In the genomic region with DNA sequence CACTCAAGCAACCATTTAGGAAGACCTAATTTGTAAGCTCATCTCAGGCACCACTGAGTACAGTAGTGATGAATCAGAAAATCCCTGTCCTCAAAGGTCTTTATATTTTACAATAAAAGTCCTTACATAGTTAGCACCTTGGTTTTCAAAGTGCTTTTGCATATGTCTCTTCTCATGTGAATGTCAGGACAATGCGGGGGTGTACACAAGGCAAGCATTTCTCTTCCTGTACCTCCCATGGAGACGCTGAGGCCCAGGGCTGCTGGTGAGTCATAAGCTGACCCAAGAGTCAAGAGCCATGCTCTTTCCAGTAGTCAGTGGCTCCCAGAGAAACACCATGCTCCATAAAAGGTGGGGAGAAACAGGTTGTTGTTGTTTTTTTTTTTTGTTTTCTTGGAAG, we compare ENCODE assay signal across 11 cellular contexts.
DNase-seq lines count a peak whose midpoint lies in the region; ATAC-seq, FAIRE-seq and TF ChIP-seq lines count a peak whose summit lies in the region.
"Had no signal": no experiment of that assay in that cellular context is flagged by ENCODE, and none has a peak within 500 bp of the region (broad histone marks: within the 10 kb centered on the region; RNA-seq: fewer than 3 reads in every experiment).

No MANE protein-coding gene starts in this region.

- POLR2A ChIA-PET in K562 (lab: Yijun Ruan, JAX) = no interaction called here

- H3K27me3 ChIP-seq in K562 (ENCODE audit: control insufficient read depth in 2 of 2, insufficient read depth in 2 of 2, low read length in 2 of 2) = no peaks in the 10 kb centered on the region

- H3K9me1 ChIP-seq in K562 (ENCODE audit: control insufficient read depth, insufficient read depth, low read length) = no peaks in the 10 kb centered on the region

- peak; percentile 90 for FAIRE-seq in K562 (lab: Jason Lieb, UNC)

- H3K36me3 ChIP-seq in K562 (ENCODE audit: control insufficient read depth, insufficient read depth, low read length) = no peaks in the 10 kb centered on the region
- H3K36me3 ChIP-seq: BE2C, prostate gland had no signal

- intact Hi-C loops in K562 (cut with micrococcal nuclease) = no loop called here

- H3K79me2 ChIP-seq in K562 (ENCODE audit: control insufficient read depth, insufficient read depth, low read length) = no peaks in the 10 kb centered on the region

- 0% methylated on average over 2 of the region's 2 CpGs for WGBS in K562 (ENCODE audit: insufficient coverage, low coverage, missing lambda C conversion rate)

- no peak overlapping the region for H3K4me2 ChIP-seq in K562 (ENCODE audit: insufficient read depth, low read length)

- TF ChIP-seq RAD21 in K562 (CRISPR knock-in tag; conservative IDR thresholded peaks at IDR 0.05 in 1 of 2, IDR thresholded peaks at IDR 0.05 in 1 of 2) = 0 out of 4 replicates have a peak, but pooled peaks of 1 of the 2 experiments have one; percentile 5

- H3K27ac ChIP-seq in K562 (ENCODE audit: extremely low read depth, low read depth, low read length) = no peak overlapping the region
- H3K27ac ChIP-seq: prostate gland had no signal

- TF ChIP-seq POLR2A in K562 (conservative IDR thresholded peaks at IDR 0.05) = no peak

- peak; percentile 34; the same call in 1 of the 2 replicates for TF ChIP-seq EP300 in K562 (IDR thresholded peaks at IDR 0.05; ENCODE audit: low read length)

- no peak overlapping the region for H3K9ac ChIP-seq in K562 (ENCODE audit: insufficient read depth in 1 of 2, low read depth in 2 of 2, low read length in 2 of 2)

- CTCF ChIA-PET in K562 (lab: Yijun Ruan, JAX; ENCODE audit: low intra/inter-chr PET ratio) = no interaction called here

- H3K4me1 ChIP-seq in K562 (replicated peaks in 1 of 2; ENCODE audit: control insufficient read depth in 2 of 2, insufficient read depth in 2 of 2, low read length in 2 of 2) = peaks cover 0 to 15% of the 10 kb centered on the region in 2 experiments; a peak in 3 of 5 replicates
- H3K4me1 ChIP-seq: BE2C, prostate gland had no signal

- TF ChIP-seq CTCF in K562 (IDR thresholded peaks at IDR 0.05 in 2 of 3, conservative IDR thresholded peaks at IDR 0.05 in 1 of 3; ENCODE audit: insufficient read depth in 2 of 3, low read depth in 1 of 3, low read length in 3 of 3) (no peak), omental fat pad (IDR thresholded peaks at IDR 0.05) (no peak)

- peak; percentile 33 to 45 for ATAC-seq in activated CD4-positive, CD25-positive, alpha-beta regulatory T cell treated with anti-CD3 and anti-CD28 coated beads, Interleukin-2, amount 50 U/mL, for 24 hours
- ATAC-seq in K562 (peak; percentile 90), omental fat pad (ENCODE audit: low FRiP score) (peak; percentile 30), GM18870 (IDR thresholded peaks at IDR 0.05; ENCODE audit: unreplicated experiment) (no peak), GM18498 (IDR thresholded peaks at IDR 0.05; ENCODE audit: unreplicated experiment) (no peak)

- no peaks in the 10 kb centered on the region for H3K9me3 ChIP-seq in K562 (replicated peaks; ENCODE audit: control insufficient read depth, insufficient read depth, low read depth, low read length)
- H3K9me3 ChIP-seq: BE2C, prostate gland had no signal

- no TSS peak for BruUV-seq in K562 (replicated peaks; lab: Mats Ljungman, UMichigan)

- H3K4me3 ChIP-seq in K562 = no peak overlapping the region
- H3K4me3 ChIP-seq: prostate gland had no signal

- no peak overlapping the region for H2AFZ ChIP-seq in K562 (ENCODE audit: low read depth, low read length)

- in situ Hi-C loops in K562 (cut with MboI) = no loop called here

- no peaks in the 10 kb centered on the region for H4K20me1 ChIP-seq in K562 (replicated peaks; ENCODE audit: control insufficient read depth, insufficient read depth, low read length)

- no peak for DNase-seq in activated CD4-positive, CD25-positive, alpha-beta regulatory T cell (lab: John Stamatoyannopoulos, UW)
- peak; percentile 71 for DNase-seq in M059J (ENCODE audit: low read depth)
- DNase-seq in K562 (ENCODE audit: extremely low read depth in 1 of 4, low spot score in 3 of 4) = peak; percentile 60 to 83 (median 67)
- DNase-seq in omental fat pad (ENCODE audit: low spot score) = no peak
- no peak for DNase-seq in NCI-H774 (lab: John Stamatoyannopoulos, UW)
- DNase-seq: BE2C, NCI-H69 had no signal

TF ChIP-seq in K562, 482 proteins besides CTCF, POLR2A, EP300 and RAD21 (continues in another document):
- TF ChIP-seq, protein P1, sequence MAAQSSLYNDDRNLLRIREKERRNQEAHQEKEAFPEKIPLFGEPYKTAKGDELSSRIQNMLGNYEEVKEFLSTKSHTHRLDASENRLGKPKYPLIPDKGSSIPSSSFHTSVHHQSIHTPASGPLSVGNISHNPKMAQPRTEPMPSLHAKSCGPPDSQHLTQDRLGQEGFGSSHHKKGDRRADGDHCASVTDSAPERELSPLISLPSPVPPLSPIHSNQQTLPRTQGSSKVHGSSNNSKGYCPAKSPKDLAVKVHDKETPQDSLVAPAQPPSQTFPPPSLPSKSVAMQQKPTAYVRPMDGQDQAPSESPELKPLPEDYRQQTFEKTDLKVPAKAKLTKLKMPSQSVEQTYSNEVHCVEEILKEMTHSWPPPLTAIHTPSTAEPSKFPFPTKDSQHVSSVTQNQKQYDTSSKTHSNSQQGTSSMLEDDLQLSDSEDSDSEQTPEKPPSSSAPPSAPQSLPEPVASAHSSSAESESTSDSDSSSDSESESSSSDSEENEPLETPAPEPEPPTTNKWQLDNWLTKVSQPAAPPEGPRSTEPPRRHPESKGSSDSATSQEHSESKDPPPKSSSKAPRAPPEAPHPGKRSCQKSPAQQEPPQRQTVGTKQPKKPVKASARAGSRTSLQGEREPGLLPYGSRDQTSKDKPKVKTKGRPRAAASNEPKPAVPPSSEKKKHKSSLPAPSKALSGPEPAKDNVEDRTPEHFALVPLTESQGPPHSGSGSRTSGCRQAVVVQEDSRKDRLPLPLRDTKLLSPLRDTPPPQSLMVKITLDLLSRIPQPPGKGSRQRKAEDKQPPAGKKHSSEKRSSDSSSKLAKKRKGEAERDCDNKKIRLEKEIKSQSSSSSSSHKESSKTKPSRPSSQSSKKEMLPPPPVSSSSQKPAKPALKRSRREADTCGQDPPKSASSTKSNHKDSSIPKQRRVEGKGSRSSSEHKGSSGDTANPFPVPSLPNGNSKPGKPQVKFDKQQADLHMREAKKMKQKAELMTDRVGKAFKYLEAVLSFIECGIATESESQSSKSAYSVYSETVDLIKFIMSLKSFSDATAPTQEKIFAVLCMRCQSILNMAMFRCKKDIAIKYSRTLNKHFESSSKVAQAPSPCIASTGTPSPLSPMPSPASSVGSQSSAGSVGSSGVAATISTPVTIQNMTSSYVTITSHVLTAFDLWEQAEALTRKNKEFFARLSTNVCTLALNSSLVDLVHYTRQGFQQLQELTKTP (IDR thresholded peaks at IDR 0.05; ENCODE audit: low read depth in 1 of 2, partially characterized antibody in 2 of 2) = no peak
- TF ChIP-seq DPF2 (IDR thresholded peaks at IDR 0.05) = peak; percentile 60; the same call in 1 of the 2 replicates
- TF ChIP-seq ZNF644 (tag; IDR thresholded peaks at IDR 0.05; ENCODE audit: low read depth) = no peak
- peak; percentile 44; the same call in 1 of the 2 replicates for TF ChIP-seq ARID1B (IDR thresholded peaks at IDR 0.05)
- no peak for TF ChIP-seq ZNF282 (CRISPR knock-in tag; IDR thresholded peaks at IDR 0.05)
- TF ChIP-seq ZNF75A (CRISPR knock-in tag; IDR thresholded peaks at IDR 0.05) = no peak
- peak; percentile 96 for TF ChIP-seq JUND (IDR thresholded peaks at IDR 0.05; ENCODE audit: borderline replicate concordance, low read depth, low read length)
- TF ChIP-seq JUND (tag; IDR thresholded peaks at IDR 0.05; ENCODE audit: borderline replicate concordance, low read depth, low read length) = peak; percentile 90; the same call in 2 of the 3 replicates
- TF ChIP-seq MAZ (CRISPR knock-in tag; conservative IDR thresholded peaks at IDR 0.05 in 1 of 2, IDR thresholded peaks at IDR 0.05 in 1 of 2) = 0 out of 4 replicates have a peak, but pooled peaks of 1 of the 2 experiments have one; percentile 13
- no peak for TF ChIP-seq NBN (IDR thresholded peaks at IDR 0.05; ENCODE audit: low read depth)
- TF ChIP-seq ZNF239 (CRISPR knock-in tag; IDR thresholded peaks at IDR 0.05) = no peak
- peak; percentile 69; the same call in 1 of the 2 replicates for TF ChIP-seq EHMT2 (IDR thresholded peaks at IDR 0.05)
- no peak for TF ChIP-seq ZFX (CRISPR knock-in tag; IDR thresholded peaks at IDR 0.05)
- peak; percentile 43; the same call in 1 of the 2 replicates for TF ChIP-seq CREM (IDR thresholded peaks at IDR 0.05; ENCODE audit: low read depth)
- peak; percentile 83 for TF ChIP-seq JUN (IDR thresholded peaks at IDR 0.05; ENCODE audit: borderline replicate concordance, low read depth, low read length)
- TF ChIP-seq JUN (CRISPR knock-in tag; IDR thresholded peaks at IDR 0.05; ENCODE audit: borderline replicate concordance) = no peak
- TF ChIP-seq NR2C2 (CRISPR knock-in tag; IDR thresholded peaks at IDR 0.05) = no peak
- peak; percentile 58; the same call in 1 of the 2 replicates for TF ChIP-seq NR2C2 (tag; IDR thresholded peaks at IDR 0.05)
- TF ChIP-seq ZBTB7A (IDR thresholded peaks at IDR 0.05; ENCODE audit: borderline replicate concordance, control insufficient read depth, low read depth, low read length) = no peak
- TF ChIP-seq, protein P2, sequence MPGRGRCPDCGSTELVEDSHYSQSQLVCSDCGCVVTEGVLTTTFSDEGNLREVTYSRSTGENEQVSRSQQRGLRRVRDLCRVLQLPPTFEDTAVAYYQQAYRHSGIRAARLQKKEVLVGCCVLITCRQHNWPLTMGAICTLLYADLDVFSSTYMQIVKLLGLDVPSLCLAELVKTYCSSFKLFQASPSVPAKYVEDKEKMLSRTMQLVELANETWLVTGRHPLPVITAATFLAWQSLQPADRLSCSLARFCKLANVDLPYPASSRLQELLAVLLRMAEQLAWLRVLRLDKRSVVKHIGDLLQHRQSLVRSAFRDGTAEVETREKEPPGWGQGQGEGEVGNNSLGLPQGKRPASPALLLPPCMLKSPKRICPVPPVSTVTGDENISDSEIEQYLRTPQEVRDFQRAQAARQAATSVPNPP (IDR thresholded peaks at IDR 0.05; ENCODE audit: borderline replicate concordance, insufficient read depth, insufficient read length) = no peak
- TF ChIP-seq RNF2 (IDR thresholded peaks at IDR 0.05) = 0 out of 2 replicates have a peak, but pooled peaks have one; percentile 26
- peak; percentile 88 for TF ChIP-seq FOSL1 (tag; conservative IDR thresholded peaks at IDR 0.05)
- TF ChIP-seq GTF2E2 (tag; IDR thresholded peaks at IDR 0.05) = no peak
- TF ChIP-seq ZNF766 (CRISPR knock-in tag; conservative IDR thresholded peaks at IDR 0.05) = no peak
- TF ChIP-seq HNRNPL (IDR thresholded peaks at IDR 0.05; ENCODE audit: low read depth, low read length) = no peak
- 0 out of 2 replicates have a peak, but pooled peaks have one; percentile 40 for TF ChIP-seq ZNF589 (CRISPR knock-in tag; IDR thresholded peaks at IDR 0.05; ENCODE audit: low read depth)

Comparison
In these comparisons a context has a peak if more than half of its experiments do, and no peak if none do; other contexts are left out.
1. ATAC-seq: peak in activated CD4-positive, CD25-positive, alpha-beta regulatory T cell treated with anti-CD3 and anti-CD28 coated beads, Interleukin-2, amount 50 U/mL, for 24 hours (2 of 2), K562 (single experiment) and omental fat pad (single experiment); none in GM18870 (single experiment) and GM18498 (single experiment).
2. DNase-seq: peak in M059J (single experiment) and K562 (4 of 4); none in activated CD4-positive, CD25-positive, alpha-beta regulatory T cell (0 of 4), omental fat pad (single experiment) and NCI-H774 (single experiment).